ENCODE assay signal across 8 cellular contexts in the genomic region with DNA sequence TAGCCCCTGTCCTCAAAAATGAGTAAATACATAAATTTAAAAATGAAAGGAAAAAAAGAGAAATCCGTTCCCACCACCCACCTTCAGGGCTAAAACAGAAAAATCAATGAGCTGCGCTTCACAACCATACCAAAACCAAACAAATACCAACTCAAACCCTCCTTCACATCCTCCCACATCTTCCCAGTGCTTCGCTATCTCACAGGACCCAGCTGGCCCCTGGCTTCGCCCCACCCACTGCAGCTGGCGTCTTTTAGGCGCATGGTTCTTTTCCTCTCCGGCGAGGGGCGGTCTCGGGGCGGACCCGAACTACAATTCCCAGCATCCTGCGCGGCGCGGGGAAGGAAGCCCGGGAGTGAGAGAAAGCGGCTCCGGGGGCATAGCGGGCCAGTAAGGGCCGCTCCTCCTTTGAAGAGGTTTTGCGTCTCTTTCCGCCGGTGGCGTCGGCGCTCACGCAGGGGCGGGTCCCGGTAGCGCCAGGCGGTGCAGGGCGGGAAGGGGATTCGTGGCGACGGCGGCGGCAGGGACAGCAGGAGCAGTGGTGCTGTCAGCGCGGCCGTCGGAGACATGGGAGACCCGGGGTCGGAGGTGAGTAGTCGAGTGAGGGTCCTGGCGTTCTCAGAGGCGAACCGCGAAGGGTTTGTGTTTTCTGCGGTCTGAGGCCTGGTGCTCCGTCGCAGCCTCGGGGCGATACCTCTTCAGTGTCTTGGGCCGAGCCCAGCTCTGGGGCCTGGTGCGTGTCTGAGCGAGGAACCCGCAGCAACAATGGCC. TPM values are rescaled to one million over a fixed set of nuclear protein-coding genes. Genes with fewer than 3 reads are reported as not detected.
A peak's percentile ranks its signal among the peaks of the same experiment; 100 is the strongest.
DNase-seq lines count a peak whose midpoint lies in the region; ATAC-seq and TF ChIP-seq lines count a peak whose summit lies in the region.

A gene with protein sequence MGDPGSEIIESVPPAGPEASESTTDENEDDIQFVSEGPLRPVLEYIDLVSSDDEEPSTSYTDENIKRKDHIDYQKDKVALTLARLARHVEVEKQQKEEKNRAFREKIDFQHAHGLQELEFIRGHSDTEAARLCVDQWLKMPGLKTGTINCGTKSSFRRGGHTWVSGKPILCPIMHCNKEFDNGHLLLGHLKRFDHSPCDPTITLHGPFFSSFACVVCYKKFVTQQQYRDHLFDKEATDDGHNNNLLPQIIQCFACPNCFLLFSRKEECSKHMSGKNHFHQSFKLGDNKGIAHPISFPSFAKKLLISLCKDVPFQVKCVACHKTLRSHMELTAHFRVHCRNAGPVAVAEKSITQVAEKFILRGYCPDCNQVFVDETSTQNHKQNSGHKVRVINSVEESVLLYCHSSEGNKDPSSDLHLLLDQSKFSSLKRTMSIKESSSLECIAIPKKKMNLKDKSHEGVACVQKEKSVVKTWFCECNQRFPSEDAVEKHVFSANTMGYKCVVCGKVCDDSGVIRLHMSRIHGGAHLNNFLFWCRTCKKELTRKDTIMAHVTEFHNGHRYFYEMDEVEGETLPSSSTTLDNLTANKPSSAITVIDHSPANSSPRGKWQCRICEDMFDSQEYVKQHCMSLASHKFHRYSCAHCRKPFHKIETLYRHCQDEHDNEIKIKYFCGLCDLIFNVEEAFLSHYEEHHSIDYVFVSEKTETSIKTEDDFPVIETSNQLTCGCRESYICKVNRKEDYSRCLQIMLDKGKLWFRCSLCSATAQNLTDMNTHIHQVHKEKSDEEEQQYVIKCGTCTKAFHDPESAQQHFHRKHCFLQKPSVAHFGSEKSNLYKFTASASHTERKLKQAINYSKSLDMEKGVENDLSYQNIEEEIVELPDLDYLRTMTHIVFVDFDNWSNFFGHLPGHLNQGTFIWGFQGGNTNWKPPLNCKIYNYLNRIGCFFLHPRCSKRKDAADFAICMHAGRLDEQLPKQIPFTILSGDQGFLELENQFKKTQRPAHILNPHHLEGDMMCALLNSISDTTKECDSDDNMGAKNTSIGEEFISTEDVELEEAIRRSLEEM (plus strand): TSS at position 502 of the 771 bp plus-strand sequence. CDS start 66 bp downstream, at position 568.

- H3K4me3 ChIP-seq in OCI-LY3 (ENCODE audit: low read length): peak within 1 kb of the TSS; percentile 73

- H3K9ac ChIP-seq in OCI-LY3 (ENCODE audit: low read length): peak within 1 kb of the TSS; percentile 73

- H3K4me1 ChIP-seq in OCI-LY3 (ENCODE audit: low read length): peaks cover 27% of the 10 kb centered on the region

- H4K20me1 ChIP-seq in OCI-LY3 (ENCODE audit: insufficient read depth, low read length): peaks cover 28% of the 10 kb centered on the region

- H3K27me3 Mint-ChIP-seq in endothelial cell (ENCODE audit: unreplicated experiment): peaks cover 2% of the 10 kb centered on the region

- peaks cover 20% of the 10 kb centered on the region for H3K36me3 ChIP-seq in OCI-LY3 (replicated peaks; ENCODE audit: low read depth, low read length)

- H3K4me3 Mint-ChIP-seq in endothelial cell (ENCODE audit: unreplicated experiment): peak within 1 kb of the TSS; percentile 93

- H3K4me2 ChIP-seq in OCI-LY3 (ENCODE audit: low read length): peak within 1 kb of the TSS; percentile 73

- peak; percentile 93 for ATAC-seq in GM21515 (IDR thresholded peaks at IDR 0.05; ENCODE audit: unreplicated experiment)

- DNase-seq in D341Med (ENCODE audit: low spot score) (peak; percentile 96), HuH-7 (ENCODE audit: low spot score) (peak; percentile 80), endothelial cell (ENCODE audit: low spot score) (peak; percentile 99), midbrain (lab: John Stamatoyannopoulos, UW) (peak; percentile 97)
- peak; percentile 97 for DNase-seq in activated CD8-positive, alpha-beta memory T cell treated with anti-CD3 and anti-CD28 coated beads, Interleukin-2, amount 50 U/mL, for 48 hours
- DNase-seq in stimulated activated CD8-positive, alpha-beta memory T cell treated with anti-CD3 and anti-CD28 coated beads, Interleukin-2, amount 100 ng/mL, for 1 hour (ENCODE audit: low read depth in 2 of 2): peak; percentile 90 to 94

- TF ChIP-seq CTCF in OCI-LY3 (IDR thresholded peaks at IDR 0.05; ENCODE audit: low read depth, low read length) (no peak), endothelial cell (IDR thresholded peaks at IDR 0.05; ENCODE audit: unreplicated experiment) (no peak)

- no peaks in the 10 kb centered on the region for H3K27me3 ChIP-seq in OCI-LY3 (ENCODE audit: low read depth, low read length)

- H3K79me2 ChIP-seq in OCI-LY3 (ENCODE audit: low read length): peaks cover 37% of the 10 kb centered on the region

- H3K27ac ChIP-seq in OCI-LY3 (ENCODE audit: low read length): peak within 1 kb of the TSS; percentile 55

- H2AFZ ChIP-seq in OCI-LY3 (ENCODE audit: low read depth, low read length): peak within 1 kb of the TSS; percentile 63

- H3K36me3 Mint-ChIP-seq in endothelial cell (ENCODE audit: low read depth, unreplicated experiment): peaks cover 23% of the 10 kb centered on the region

- peaks cover 41% of the 10 kb centered on the region for H3K4me1 Mint-ChIP-seq in endothelial cell (ENCODE audit: unreplicated experiment)

- H3K9me3 Mint-ChIP-seq in endothelial cell (ENCODE audit: unreplicated experiment): no peaks in the 10 kb centered on the region

- H3K27ac Mint-ChIP-seq in endothelial cell (ENCODE audit: unreplicated experiment): peak within 1 kb of the TSS; percentile 91

- no peaks in the 10 kb centered on the region for H3K9me3 ChIP-seq in OCI-LY3 (ENCODE audit: insufficient read depth, low read length)

RNA-seq across cellular contexts. Expression of the gene that starts here (rescaled TPM):
- 129 TPM for total RNA-seq in endothelial cell (ENCODE audit: unreplicated experiment)

Comparison
In these comparisons a context has a peak if more than half of its experiments do, and no peak if none do; other contexts are left out.
1. Peak in every context shown above with its lines: DNase-seq, ATAC-seq, H3K4me3 ChIP-seq and H3K27ac ChIP-seq.